In genomic region chr2:99636432-99637034, GRCh38 we compare ENCODE assay signal across 11 cellular contexts.
DNase-seq lines count a peak whose midpoint lies in the region; ATAC-seq and TF ChIP-seq lines count a peak whose summit lies in the region.
"Had no signal": no experiment of that assay in that cellular context is flagged by ENCODE, and none has a peak within 500 bp of the region (broad histone marks: within the 10 kb centered on the region; RNA-seq: fewer than 3 reads in every experiment).

No MANE protein-coding gene starts in this region.

- H3K4me3 Mint-ChIP-seq in nephron = peak overlapping the region in 2 of 3 experiments; percentile 61 to 71
- no peak overlapping the region for H3K4me3 Mint-ChIP-seq in activated CD4-positive, alpha-beta T cell treated with anti-CD3 and anti-CD28 coated beads, Interleukin-2, amount 10 ng/mL, durations not matched to agents 24 days and 14 days

- H3F3A ChIP-seq in OCI-LY1 (ENCODE audit: insufficient read depth, low read length) = peaks cover 5% of the 10 kb centered on the region; the same call in 1 of the 2 replicates

- peak overlapping the region; percentile 49; the same call in 1 of the 2 replicates for H3K4me2 ChIP-seq in OCI-LY1 (ENCODE audit: low read length)
- H3K4me2 ChIP-seq: KMS-11 had no signal

- peaks cover 52% of the 10 kb centered on the region for H3K4me1 Mint-ChIP-seq in nephron
- H3K4me1 Mint-ChIP-seq in activated CD4-positive, alpha-beta T cell treated with anti-CD3 and anti-CD28 coated beads, Interleukin-2, amount 10 ng/mL, durations not matched to agents 24 days and 14 days = no peaks in the 10 kb centered on the region

- TF ChIP-seq CTCF in OCI-LY1 (IDR thresholded peaks at IDR 0.05; ENCODE audit: low read length) = no peak
- TF ChIP-seq CTCF in fibroblast of pulmonary artery (IDR thresholded peaks at IDR 0.05; ENCODE audit: low read length, missing control alignments) = no peak
- TF ChIP-seq CTCF in nephron (IDR thresholded peaks at IDR 0.05; ENCODE audit: unreplicated experiment in 3 of 3) = no peak

- no peaks in the 10 kb centered on the region for H3K27me3 ChIP-seq in OCI-LY1 (ENCODE audit: insufficient read depth, low read length)

- H3K27ac Mint-ChIP-seq in nephron = peak overlapping the region; percentile 95 to 99 (median 96)
- no peak overlapping the region for H3K27ac Mint-ChIP-seq in activated CD4-positive, alpha-beta T cell treated with anti-CD3 and anti-CD28 coated beads, Interleukin-2, amount 10 ng/mL, durations not matched to agents 24 days and 14 days

- intact Hi-C loops in activated CD4-positive, alpha-beta T cell treated with anti-CD3 and anti-CD28 coated beads, Interleukin-2, amount 10 ng/mL, durations not matched to agents 24 days and 14 days (cut with micrococcal nuclease) = no loop called here

- no peak overlapping the region for H2AFZ ChIP-seq in OCI-LY1 (ENCODE audit: low read length)

- H3K4me3 ChIP-seq in OCI-LY1 (ENCODE audit: low read depth, low read length, poor library complexity, severe bottlenecking) (no peak overlapping the region), fibroblast of pulmonary artery (replicated peaks; ENCODE audit: low read depth, low read length) (no peak overlapping the region)

- H3K79me2 ChIP-seq in OCI-LY1 (ENCODE audit: insufficient read depth, low read length) = no peaks in the 10 kb centered on the region

- H3K9me3 ChIP-seq in OCI-LY1 (ENCODE audit: low read length) = 0 out of 2 replicates have a peak, but pooled peaks cover 3% of the 10 kb centered on the region

- H3K27me3 Mint-ChIP-seq in nephron (ENCODE audit: low read depth) = no peaks in the 10 kb centered on the region
- H3K27me3 Mint-ChIP-seq in activated CD4-positive, alpha-beta T cell treated with anti-CD3 and anti-CD28 coated beads, Interleukin-2, amount 10 ng/mL, durations not matched to agents 24 days and 14 days = no peaks in the 10 kb centered on the region

- H4K20me1 ChIP-seq in OCI-LY1 (ENCODE audit: insufficient read depth, low read length) = no peaks in the 10 kb centered on the region

- no peaks in the 10 kb centered on the region for H3K9me3 Mint-ChIP-seq in nephron
- H3K9me3 Mint-ChIP-seq in activated CD4-positive, alpha-beta T cell treated with anti-CD3 and anti-CD28 coated beads, Interleukin-2, amount 10 ng/mL, durations not matched to agents 24 days and 14 days = peaks cover 9% of the 10 kb centered on the region

- peaks cover 45% of the 10 kb centered on the region for H3K36me3 ChIP-seq in OCI-LY1 (ENCODE audit: insufficient read depth, low read length)

- H3K27ac ChIP-seq in OCI-LY1 (ENCODE audit: low read depth, low read length, poor library complexity, severe bottlenecking) = peak overlapping the region; percentile 98
- H3K27ac ChIP-seq: KMS-11 had no signal

- H3K4me1 ChIP-seq in OCI-LY1 (ENCODE audit: insufficient read depth, low read length, severe bottlenecking) = peaks cover 61% of the 10 kb centered on the region

- H3K9ac ChIP-seq in OCI-LY1 (ENCODE audit: low read length) = peak overlapping the region; percentile 54; the same call in 1 of the 2 replicates
- H3K9ac ChIP-seq: KMS-11 had no signal

- no peaks in the 10 kb centered on the region for H3K9me2 ChIP-seq in OCI-LY1 (ENCODE audit: low read depth, low read length)

- peaks cover 15% of the 10 kb centered on the region for H3K36me3 Mint-ChIP-seq in nephron (ENCODE audit: low read depth)
- no peaks in the 10 kb centered on the region for H3K36me3 Mint-ChIP-seq in activated CD4-positive, alpha-beta T cell treated with anti-CD3 and anti-CD28 coated beads, Interleukin-2, amount 10 ng/mL, durations not matched to agents 24 days and 14 days (ENCODE audit: low read depth)

- ATAC-seq in GM18873 (IDR thresholded peaks at IDR 0.05; ENCODE audit: low FRiP score, unreplicated experiment) = no peak
- no peak for ATAC-seq in GM21717 (IDR thresholded peaks at IDR 0.05; ENCODE audit: unreplicated experiment)

- DNase-seq in fibroblast of pulmonary artery (ENCODE audit: low read depth) (peak; percentile 8), ureter (ENCODE audit: low spot score) (peak; percentile 61)
- no peak for DNase-seq in activated CD4-positive, alpha-beta T cell treated with anti-CD3 and anti-CD28 coated beads, Interleukin-2, amount 10 ng/mL, durations not matched to agents 24 days and 14 days
- DNase-seq: GF-D8; NK-92 treated with Interleukin-12 subunit alpha and Interleukin-12 subunit beta, amount 100 ng/mL, for 24 hours; stimulated activated naive CD4-positive, alpha-beta T cell had no signal
